22 cellular contexts compared by ENCODE assay signal in the genomic region with DNA sequence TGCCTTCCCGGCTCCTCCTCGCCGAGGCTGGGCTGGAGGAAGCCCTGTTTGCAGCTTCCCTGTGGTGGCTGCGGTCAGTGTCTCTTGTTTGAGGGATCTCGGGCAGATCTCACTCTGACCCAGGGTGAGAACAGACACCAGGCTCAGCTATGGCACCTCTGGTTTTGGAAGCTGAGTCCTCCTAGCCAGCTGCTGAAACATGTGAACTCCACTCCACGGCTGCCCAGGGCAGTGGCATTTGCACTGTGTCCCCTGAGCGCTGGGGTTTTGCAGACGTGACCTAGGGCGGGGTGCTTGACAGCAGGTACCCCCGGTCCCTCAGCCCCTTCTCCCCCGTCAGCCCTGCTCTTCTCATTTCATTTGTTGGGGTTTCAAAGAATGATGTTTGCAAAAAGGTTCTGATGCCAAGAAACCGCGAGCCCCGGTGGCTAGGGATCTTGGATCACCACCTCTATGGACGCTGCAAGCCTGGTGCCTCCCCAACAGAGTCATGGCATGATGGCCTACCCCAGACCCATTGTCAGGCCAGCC. TPM values are rescaled to one million over a fixed set of nuclear protein-coding genes. Genes with fewer than 3 reads are reported as not detected.
DNase-seq lines count a peak whose midpoint lies in the region; ATAC-seq, FAIRE-seq and TF ChIP-seq lines count a peak whose summit lies in the region.
"Had no signal": no experiment of that assay in that cellular context is flagged by ENCODE, and none has a peak within 500 bp of the region (broad histone marks: within the 10 kb centered on the region; RNA-seq: fewer than 3 reads in every experiment).

No MANE protein-coding gene starts in this region.

- CTCF ChIA-PET in HepG2 (lab: Yijun Ruan, JAX; ENCODE audit: low intra/inter-chr PET ratio, low total read pairs), result no interaction called here

- 39% methylated on average over 11 of the region's 15 CpGs for WGBS in HepG2 (ENCODE audit: low lambda C conversion rate)
- no CpG with 5 or more reads among the region's 15 CpGs for WGBS in right lobe of liver (ENCODE audit: insufficient coverage, low coverage, low lambda C conversion rate, missing lambda C conversion rate)
- WGBS in suprapubic skin, result 92% methylated on average over 7 of the region's 15 CpGs

- H3K4me3 ChIP-seq in HepG2 (replicated peaks in 1 of 3; ENCODE audit: insufficient read depth in 1 of 3, low read depth in 2 of 3, low read length in 3 of 3) (no peak overlapping the region), right lobe of liver (no peak overlapping the region), suprapubic skin (no peak overlapping the region), coronary artery (no peak overlapping the region)
- H3K4me3 ChIP-seq: GM23338 had no signal

- intact Hi-C loops in HepG2 (cut with micrococcal nuclease; ENCODE audit: unreplicated experiment), result loop anchor here (5.0 kb wide), 1 partner anchor 338 kb away; no protein-coding TSS in a partner anchor
- intact Hi-C loops in right lobe of liver (cut with DNase I), result loop anchor here (5.0 kb wide), 1 partner anchor 513 kb away; no protein-coding TSS in a partner anchor
- intact Hi-C loops in posterior vena cava (cut with DNase I), result loop anchor here (2.0 to 10.0 kb wide), 3 partner anchors 150 to 512 kb away; no protein-coding TSS in a partner anchor

- DNase-seq in HepG2 (ENCODE audit: low spot score) (no peak), right lobe of liver (no peak), posterior vena cava (ENCODE audit: low spot score) (peak; percentile 72), suprapubic skin (ENCODE audit: low spot score in 2 of 2) (peak; percentile 39 to 70), anterior cingulate cortex (lab: John Stamatoyannopoulos, UW) (no peak), NCI-H1092 (lab: John Stamatoyannopoulos, UW) (no peak), coronary artery (ENCODE audit: low spot score) (no peak)
- DNase-seq: BE2C; C1 segment of cervical spinal cord; CD4-positive, CD25-positive, alpha-beta regulatory T cell; CD8-positive, alpha-beta memory T cell; COR-L47; DMS 273 treated with DMSO at 0.1 percent for 48 hours; DMS53; HFFc6 had no signal

- no peak overlapping the region for H3K4me2 ChIP-seq in HepG2 (ENCODE audit: low read depth, low read length)
- H3K4me2 ChIP-seq: GM23338 had no signal

- ATAC-seq in HepG2 (no peak), right lobe of liver (no peak)
- ATAC-seq: GM23338, HCT116 had no signal

- no peak overlapping the region for H3K9ac ChIP-seq in HepG2 (ENCODE audit: insufficient read depth, low read depth, low read length)

- no peak for TF ChIP-seq EP300 in HepG2 (IDR thresholded peaks at IDR 0.05; ENCODE audit: low read depth in 2 of 2, low read length in 2 of 2)
- no peak for TF ChIP-seq EP300 in HepG2 (CRISPR knock-in tag; IDR thresholded peaks at IDR 0.05; ENCODE audit: borderline replicate concordance)
- no peak for TF ChIP-seq EP300 in suprapubic skin (IDR thresholded peaks at IDR 0.05)

- BruUV-seq in HepG2 (replicated peaks; lab: Mats Ljungman, UMichigan), result no TSS peak

- TF ChIP-seq RAD21 in HepG2 (CRISPR knock-in tag; IDR thresholded peaks at IDR 0.05), result no peak

- H3K36me3 ChIP-seq in HepG2 (replicated peaks in 1 of 2; ENCODE audit: control insufficient read depth in 1 of 2, insufficient read depth in 2 of 2, low read length in 2 of 2) (no peaks in the 10 kb centered on the region), right lobe of liver (no peaks in the 10 kb centered on the region), suprapubic skin (no peaks in the 10 kb centered on the region)
- H3K36me3 ChIP-seq: BE2C had no signal

- POLR2A ChIA-PET in HepG2 (lab: Yijun Ruan, JAX), result no interaction called here

- H2AFZ ChIP-seq in HepG2 (ENCODE audit: low read length), result no peak overlapping the region
- H2AFZ ChIP-seq: GM23338 had no signal

- H3K27me3 ChIP-seq in HepG2 (ENCODE audit: control insufficient read depth in 1 of 2, insufficient read depth in 2 of 2, low read length in 2 of 2), result peaks cover 5 to 75% of the 10 kb centered on the region in 2 experiments
- H3K27me3 ChIP-seq in right lobe of liver, result no peaks in the 10 kb centered on the region
- peaks cover 8% of the 10 kb centered on the region for H3K27me3 ChIP-seq in suprapubic skin
- H3K27me3 ChIP-seq: BE2C had no signal

- TF ChIP-seq CTCF in HepG2 (CRISPR knock-in tag; IDR thresholded peaks at IDR 0.05) (no peak), right lobe of liver (IDR thresholded peaks at IDR 0.05) (no peak), suprapubic skin (IDR thresholded peaks at IDR 0.05) (no peak), coronary artery (IDR thresholded peaks at IDR 0.05) (no peak)

- H3K4me1 ChIP-seq in HepG2 (ENCODE audit: insufficient read depth, low read length) (peaks cover 5% of the 10 kb centered on the region; the same call in 1 of the 2 replicates), right lobe of liver (no peaks in the 10 kb centered on the region), suprapubic skin (peaks cover 15% of the 10 kb centered on the region)
- H3K4me1 ChIP-seq: BE2C had no signal

- H3K79me2 ChIP-seq in HepG2 (ENCODE audit: insufficient read depth, low read length), result no peaks in the 10 kb centered on the region

- H3K9me3 ChIP-seq in HepG2 (ENCODE audit: low read length) (peaks cover 11% of the 10 kb centered on the region), right lobe of liver (no peaks in the 10 kb centered on the region), suprapubic skin (no peaks in the 10 kb centered on the region)
- H3K9me3 ChIP-seq: BE2C had no signal

- H3K27ac ChIP-seq in HepG2 (ENCODE audit: extremely low read length, insufficient read depth, low read length), result no peak overlapping the region
- no peak overlapping the region for H3K27ac ChIP-seq in right lobe of liver
- H3K27ac ChIP-seq in suprapubic skin, result no peak overlapping the region
- H3K27ac ChIP-seq in coronary artery, result no peak overlapping the region

- FAIRE-seq in HepG2 (lab: Jason Lieb, UNC), result no peak
- FAIRE-seq: G401.6, GM12892, GM18507, H54 had no signal

- in situ Hi-C loops in HepG2 (cut with HindIII; ENCODE audit: extremely low pct_ligation_motif_present, low pct_unique_long_range_greater_than_20kb), result loop anchor here (5.0 kb wide), 1 partner anchor 513 kb away; no protein-coding TSS in a partner anchor

- TF ChIP-seq POLR2A in HepG2 (IDR thresholded peaks at IDR 0.05; ENCODE audit: insufficient read depth in 1 of 2, low read depth in 2 of 2, low read length in 2 of 2), result no peak
- no peak for TF ChIP-seq POLR2A in right lobe of liver (IDR thresholded peaks at IDR 0.05)
- no peak for TF ChIP-seq POLR2A in suprapubic skin (IDR thresholded peaks at IDR 0.05)

- H4K20me1 ChIP-seq in HepG2 (ENCODE audit: insufficient read depth, low read length), result no peaks in the 10 kb centered on the region

TF ChIP-seq in HepG2, 621 proteins besides CTCF, POLR2A, EP300 and RAD21:
- TF ChIP-seq HNRNPLL (IDR thresholded peaks at IDR 0.05; ENCODE audit: low read depth, low read length, poor library complexity, severe bottlenecking) (no peak), EED (CRISPR knock-in tag; IDR thresholded peaks at IDR 0.05) (0 out of 2 replicates have a peak, but pooled peaks have one; percentile 30)
TF ChIP-seq in HepG2: peak in this region for 1.

RNA-seq across cellular contexts. Expression of a gene that starts 55.0 kb away (rescaled TPM):
- total RNA-seq in HepG2 (2016; rRNA removed; fragmentation: Illumina TruSeq; extraction: Trizol) (not detected in 2 replicates), right lobe of liver (under 1 TPM in 5 of 6 experiments, not detected in 1; 0.29 to 0.99 (median 0.86) TPM), posterior vena cava (1 to 10 TPM in 1 of 2 donors, under 1 TPM in 1; 0.24 to 1.7 TPM), suprapubic skin (10 to 100 TPM in 2 of 4 donors, 1 to 10 TPM in 2; 6.0 to 19.9 (median 10.0) TPM)
- total RNA-seq in HepG2 (2016; cell fraction: cytosol; rRNA removed; fragmentation: Illumina TruSeq; extraction: Trizol; ENCODE audit: low read depth), result not detected in 2 replicates
- total RNA-seq in HepG2 (2016; cell fraction: insoluble cytoplasmic fraction; rRNA removed; fragmentation: Illumina TruSeq; extraction: Trizol), result not detected in 2 replicates
- not detected in 2 replicates for total RNA-seq in HepG2 (2016; cell fraction: membrane; rRNA removed; fragmentation: Illumina TruSeq; extraction: Trizol)
- not detected in 2 replicates for total RNA-seq in HepG2 (2016; cell fraction: nucleus; rRNA removed; fragmentation: Illumina TruSeq; extraction: Trizol)
- 0.10 and 0.15 TPM in 2 replicates for polyA plus RNA-seq in HepG2 (2011; rRNA removed)
- polyA plus RNA-seq in HepG2 (2011; cell fraction: cytosol; rRNA removed), result 0.12 and 0.23 TPM in 2 replicates
- 0.23 and 0.45 TPM in 2 replicates for polyA plus RNA-seq in HepG2 (2011; cell fraction: nucleus; rRNA removed)
- not detected in 2 replicates for polyA plus RNA-seq in HepG2 (2012)
- not detected in 2 replicates for polyA plus RNA-seq in HepG2 (2016; cell fraction: cytosol; fragmentation: Illumina TruSeq; extraction: Trizol; ENCODE audit: low read depth)
- polyA plus RNA-seq in HepG2 (2016; cell fraction: insoluble cytoplasmic fraction; fragmentation: Illumina TruSeq; extraction: Trizol; ENCODE audit: low read depth), result not detected in 2 replicates
- not detected in 2 replicates for polyA plus RNA-seq in HepG2 (2016; cell fraction: membrane; fragmentation: Illumina TruSeq; extraction: Trizol; ENCODE audit: low read depth)
- not detected in 2 replicates for polyA plus RNA-seq in HepG2 (2016; cell fraction: nucleus; fragmentation: Illumina TruSeq; extraction: Trizol; ENCODE audit: insufficient read depth, low read depth)
- 0.26 TPM in 1 of 2 replicates, not detected in the other for polyA minus RNA-seq in HepG2 (2011; rRNA and poly(A)+ RNA removed; ENCODE audit: low replicate concordance)
- 0.26 and 0.30 TPM in 2 replicates for polyA minus RNA-seq in HepG2 (2011; cell fraction: cytosol; rRNA and poly(A)+ RNA removed)
- 0.25 TPM in 1 of 2 replicates, not detected in the other for polyA minus RNA-seq in HepG2 (2011; cell fraction: nucleus; rRNA and poly(A)+ RNA removed)
- total RNA-seq: A172; CD4-positive, CD25-positive, alpha-beta regulatory T cell; CD8-positive, alpha-beta memory T cell; HFFc6 had no signal
- polyA plus RNA-seq: CD4-positive, CD25-positive, alpha-beta regulatory T cell; CD8-positive, alpha-beta memory T cell had no signal

Comparison
In these comparisons a context has a peak if more than half of its experiments do, and no peak if none do; other contexts are left out.
1. DNase-seq: peak in posterior vena cava (single experiment) and suprapubic skin (2 of 2); none in HepG2 (single experiment), right lobe of liver (0 of 3), anterior cingulate cortex (0 of 58), NCI-H1092 (single experiment) and coronary artery (single experiment).